ENCODE assay signal across 8 cellular contexts in genomic region chr5:18745591-18745987, GRCh38.
A peak's percentile ranks its signal among the peaks of the same experiment; 100 is the strongest.
DNase-seq lines count a peak whose midpoint lies in the region; ATAC-seq and TF ChIP-seq lines count a peak whose summit lies in the region.

No MANE protein-coding gene starts in this region.

- WGBS in esophagus squamous epithelium, 2 donors = 46 to 59% methylated on average over 4 to 5 of the region's 7 CpGs

- peaks cover 53% of the 10 kb centered on the region for H3K4me1 Mint-ChIP-seq in CD8-positive, alpha-beta T cell (ENCODE audit: low read depth)
- H3K4me1 Mint-ChIP-seq in stimulated activated effector memory CD8-positive, alpha-beta T cell treated with anti-CD3 and anti-CD28 coated beads, Interleukin-12 subunit alpha, Interleukin-12 subunit beta, amount 100 ng/mL, for 72 hours = peaks cover 67% of the 10 kb centered on the region

- peak overlapping the region; percentile 96 for H3K4me2 ChIP-seq in PC-3 (ENCODE audit: low read length)

- no peak for TF ChIP-seq CTCF in CD8-positive, alpha-beta T cell (IDR thresholded peaks at IDR 0.05)
- no peak for TF ChIP-seq CTCF in PC-3 (conservative IDR thresholded peaks at IDR 0.05; ENCODE audit: low read depth, low read length)
- TF ChIP-seq CTCF in esophagus squamous epithelium (IDR thresholded peaks at IDR 0.05) = no peak
- no peak for TF ChIP-seq CTCF in GM20000 (IDR thresholded peaks at IDR 0.05; ENCODE audit: extremely low read depth, missing control alignments)

- H3K9me2 ChIP-seq in PC-3 (replicated peaks; ENCODE audit: low read length) = no peaks in the 10 kb centered on the region

- H3K9me3 Mint-ChIP-seq in CD8-positive, alpha-beta T cell = no peaks in the 10 kb centered on the region
- H3K9me3 Mint-ChIP-seq in stimulated activated effector memory CD8-positive, alpha-beta T cell treated with anti-CD3 and anti-CD28 coated beads, Interleukin-12 subunit alpha, Interleukin-12 subunit beta, amount 100 ng/mL, for 72 hours = peaks cover 2% of the 10 kb centered on the region

- H3K27ac ChIP-seq in CD8-positive, alpha-beta T cell (ENCODE audit: low read depth, low read length) = peak overlapping the region; percentile 75
- H3K27ac ChIP-seq in PC-3 (ENCODE audit: low read length) = peak overlapping the region; percentile 60
- H3K27ac ChIP-seq in esophagus squamous epithelium = peak overlapping the region; percentile 27 to 72 (median 56)

- BruUV-seq in PC-3 (replicated peaks; lab: Mats Ljungman, UMichigan) = TSS peak; percentile 68

- H2AFZ ChIP-seq in PC-3 (ENCODE audit: low read length) = peak overlapping the region; percentile 97

- no peaks in the 10 kb centered on the region for H3K27me3 ChIP-seq in CD8-positive, alpha-beta T cell (ENCODE audit: insufficient read depth, low read length)
- no peaks in the 10 kb centered on the region for H3K27me3 ChIP-seq in PC-3 (ENCODE audit: low read length)
- H3K27me3 ChIP-seq in esophagus squamous epithelium = no peaks in the 10 kb centered on the region

- H3K27me3 Mint-ChIP-seq in CD8-positive, alpha-beta T cell (ENCODE audit: low read depth) = no peaks in the 10 kb centered on the region

- no peaks in the 10 kb centered on the region for H4K20me1 ChIP-seq in PC-3 (ENCODE audit: low read length)

- H3F3A ChIP-seq in PC-3 (ENCODE audit: low read length, unreplicated experiment) = no peaks in the 10 kb centered on the region

- peak in 2 of 7 experiments; percentile 16 to 54 for DNase-seq in CD8-positive, alpha-beta T cell
- DNase-seq in PC-3 (peak; percentile 32), esophagus squamous epithelium (lab: John Stamatoyannopoulos, UW) (no peak), GM20000 (ENCODE audit: low spot score) (no peak), amniotic stem cell (lab: John Stamatoyannopoulos, UW) (no peak)
- DNase-seq in stimulated activated effector memory CD8-positive, alpha-beta T cell treated with anti-CD3 and anti-CD28 coated beads, Interleukin-12 subunit alpha, Interleukin-12 subunit beta, amount 100 ng/mL, for 72 hours (ENCODE audit: low spot score in 2 of 2) = no peak

- peak overlapping the region; percentile 83 for H3K4me3 ChIP-seq in CD8-positive, alpha-beta T cell (ENCODE audit: low read depth, low read length)
- H3K4me3 ChIP-seq in PC-3 (ENCODE audit: low read length) (peak overlapping the region; percentile 82), esophagus squamous epithelium (peak overlapping the region; percentile 30 to 68 (median 45))

- ATAC-seq in CD8-positive, alpha-beta T cell = peak; percentile 40
- ATAC-seq in GM19035 (IDR thresholded peaks at IDR 0.05; ENCODE audit: unreplicated experiment) (peak; percentile 21), HG03159 (IDR thresholded peaks at IDR 0.05; ENCODE audit: unreplicated experiment) (peak; percentile 28), PC-3 (peak; percentile 66)
- ATAC-seq in stimulated activated effector memory CD8-positive, alpha-beta T cell treated with anti-CD3 and anti-CD28 coated beads, Interleukin-12 subunit alpha, Interleukin-12 subunit beta, amount 100 ng/mL, for 72 hours = peak; percentile 44

- peak overlapping the region; percentile 79 for H3K9ac ChIP-seq in PC-3 (ENCODE audit: low read length)

- intact Hi-C loops in CD8-positive, alpha-beta T cell (cut with DNase I, micrococcal nuclease) = loop anchor here in 1 of 2 experiments (1.0 kb wide), 1 partner anchor 47 kb away; no protein-coding TSS in a partner anchor
- intact Hi-C loops in PC-3 (cut with micrococcal nuclease) (loop anchor here (10.0 kb wide), 1 partner anchor 1219 kb away; no protein-coding TSS in a partner anchor), esophagus squamous epithelium (cut with DNase I) (no loop called here)

- CTCF ChIA-PET in CD8-positive, alpha-beta T cell (lab: Charles Lee) = interaction anchor here (1.5 kb wide), 1 partner anchor 47 kb away, joined by 5 read pairs; no protein-coding TSS in a partner anchor
- CTCF ChIA-PET in PC-3 (lab: Charles Lee) = no interaction called here

- peak overlapping the region; percentile 94 for H3K4me3 Mint-ChIP-seq in CD8-positive, alpha-beta T cell
- peak overlapping the region; percentile 85 for H3K4me3 Mint-ChIP-seq in stimulated activated effector memory CD8-positive, alpha-beta T cell treated with anti-CD3 and anti-CD28 coated beads, Interleukin-12 subunit alpha, Interleukin-12 subunit beta, amount 100 ng/mL, for 72 hours

- POLR2A ChIA-PET in CD8-positive, alpha-beta T cell (lab: Charles Lee) = interaction anchor here (1.1 kb wide), 1 partner anchor 11 kb away, joined by 3 read pairs; no protein-coding TSS in a partner anchor
- POLR2A ChIA-PET in PC-3 (lab: Charles Lee; ENCODE audit: unreplicated experiment) = no interaction called here

- no peaks in the 10 kb centered on the region for H3K79me2 ChIP-seq in PC-3 (ENCODE audit: low read length)

- H3K9me3 ChIP-seq in CD8-positive, alpha-beta T cell (ENCODE audit: low read length) = no peaks in the 10 kb centered on the region
- H3K9me3 ChIP-seq in PC-3 (ENCODE audit: low read length) (no peaks in the 10 kb centered on the region), esophagus squamous epithelium (no peaks in the 10 kb centered on the region)

- no peaks in the 10 kb centered on the region for H3K36me3 ChIP-seq in CD8-positive, alpha-beta T cell (ENCODE audit: insufficient read depth, low read length)
- no peaks in the 10 kb centered on the region for H3K36me3 ChIP-seq in PC-3 (ENCODE audit: low read depth, low read length)
- H3K36me3 ChIP-seq in esophagus squamous epithelium = no peaks in the 10 kb centered on the region

- peaks cover 38% of the 10 kb centered on the region for H3K4me1 ChIP-seq in CD8-positive, alpha-beta T cell (ENCODE audit: insufficient read depth, low read length)
- H3K4me1 ChIP-seq in PC-3 (ENCODE audit: insufficient read depth, low read length) (peaks cover 14% of the 10 kb centered on the region), esophagus squamous epithelium (peaks cover 0 to 15% (median 0%) of the 10 kb centered on the region in 3 donors)

- H3K27ac Mint-ChIP-seq in CD8-positive, alpha-beta T cell = peak overlapping the region; percentile 96
- peak overlapping the region; percentile 94 for H3K27ac Mint-ChIP-seq in stimulated activated effector memory CD8-positive, alpha-beta T cell treated with anti-CD3 and anti-CD28 coated beads, Interleukin-12 subunit alpha, Interleukin-12 subunit beta, amount 100 ng/mL, for 72 hours

- peaks cover 21% of the 10 kb centered on the region for H3K36me3 Mint-ChIP-seq in CD8-positive, alpha-beta T cell
- H3K36me3 Mint-ChIP-seq in stimulated activated effector memory CD8-positive, alpha-beta T cell treated with anti-CD3 and anti-CD28 coated beads, Interleukin-12 subunit alpha, Interleukin-12 subunit beta, amount 100 ng/mL, for 72 hours = peaks cover 17% of the 10 kb centered on the region

- TF ChIP-seq POLR2A in esophagus squamous epithelium (IDR thresholded peaks at IDR 0.05) = no peak
